15 cellular contexts compared by ENCODE assay signal in genomic region chr12:120879102-120879501, GRCh38.
"Had no signal": no experiment of that assay in that cellular context is flagged by ENCODE, and none has a peak within 500 bp of the region (broad histone marks: within the 10 kb centered on the region; RNA-seq: fewer than 3 reads in every experiment).

No MANE protein-coding gene starts in this region.

- H3K27me3 ChIP-seq: body of pancreas, sigmoid colon had no signal

- H3K9me3 ChIP-seq: body of pancreas, psoas muscle, sigmoid colon had no signal

- DNase-seq: activated CD4-positive, CD25-positive, alpha-beta regulatory T cell; activated T-cell treated with anti-CD3 and anti-CD28 coated beads, Interleukin-2, amount 50 U/mL, for 1 hour; body of pancreas; effector memory CD4-positive, alpha-beta T cell; hippocampal formation; left cardiac atrium; occipital lobe; psoas muscle; sigmoid colon; stimulated activated CD4-positive, alpha-beta T cell treated with anti-CD3 and anti-CD28 coated beads, Interleukin-12 subunit alpha, Interleukin-12 subunit beta, amount 100 ng/mL, for 4 hours; stimulated activated naive CD4-positive, alpha-beta T cell; substantia nigra; T-helper 17 cell had no signal

- ATAC-seq: body of pancreas; left cardiac atrium; natural killer cell treated with Interleukin-12 subunit alpha and Interleukin-12 subunit beta and Interleukin-15 and Interleukin-18, amount 100 ng/mL, for 72 hours; psoas muscle; T-helper 17 cell had no signal

- H3K27me3 Mint-ChIP-seq: activated naive CD4-positive, alpha-beta T cell treated with anti-CD3 and anti-CD28 coated beads, Interleukin-2, amount 50 U/mL, for 24 hours; natural killer cell treated with Interleukin-12 subunit alpha and Interleukin-12 subunit beta and Interleukin-15 and Interleukin-18, amount 100 ng/mL, for 72 hours; T-helper 17 cell had no signal

- H3K9me3 Mint-ChIP-seq: activated naive CD4-positive, alpha-beta T cell treated with anti-CD3 and anti-CD28 coated beads, Interleukin-2, amount 50 U/mL, for 24 hours; natural killer cell treated with Interleukin-12 subunit alpha and Interleukin-12 subunit beta and Interleukin-15 and Interleukin-18, amount 100 ng/mL, for 72 hours had no signal

- H3K4me3 Mint-ChIP-seq: activated naive CD4-positive, alpha-beta T cell treated with anti-CD3 and anti-CD28 coated beads, Interleukin-2, amount 50 U/mL, for 24 hours; natural killer cell treated with Interleukin-12 subunit alpha and Interleukin-12 subunit beta and Interleukin-15 and Interleukin-18, amount 100 ng/mL, for 72 hours; T-helper 17 cell had no signal

- H3K36me3 ChIP-seq: sigmoid colon had no signal

- H3K4me3 ChIP-seq: body of pancreas, psoas muscle, sigmoid colon had no signal

- H3K27ac Mint-ChIP-seq: activated naive CD4-positive, alpha-beta T cell treated with anti-CD3 and anti-CD28 coated beads, Interleukin-2, amount 50 U/mL, for 24 hours; natural killer cell treated with Interleukin-12 subunit alpha and Interleukin-12 subunit beta and Interleukin-15 and Interleukin-18, amount 100 ng/mL, for 72 hours; T-helper 17 cell had no signal

- H3K36me3 Mint-ChIP-seq: natural killer cell treated with Interleukin-12 subunit alpha and Interleukin-12 subunit beta and Interleukin-15 and Interleukin-18, amount 100 ng/mL, for 72 hours had no signal

- H3K27ac ChIP-seq: body of pancreas, psoas muscle, sigmoid colon had no signal
